ENCODE assay signal across 1 cellular context in genomic region chr16:84718-85452, GRCh38.
TF ChIP-seq lines count a peak whose summit lies in the region.

No MANE protein-coding gene starts in this region.

TF ChIP-seq in GM12878, 131 proteins besides CTCF, POLR2A, EP300 and RAD21 (continued from another document):
- TF ChIP-seq, protein P1, sequence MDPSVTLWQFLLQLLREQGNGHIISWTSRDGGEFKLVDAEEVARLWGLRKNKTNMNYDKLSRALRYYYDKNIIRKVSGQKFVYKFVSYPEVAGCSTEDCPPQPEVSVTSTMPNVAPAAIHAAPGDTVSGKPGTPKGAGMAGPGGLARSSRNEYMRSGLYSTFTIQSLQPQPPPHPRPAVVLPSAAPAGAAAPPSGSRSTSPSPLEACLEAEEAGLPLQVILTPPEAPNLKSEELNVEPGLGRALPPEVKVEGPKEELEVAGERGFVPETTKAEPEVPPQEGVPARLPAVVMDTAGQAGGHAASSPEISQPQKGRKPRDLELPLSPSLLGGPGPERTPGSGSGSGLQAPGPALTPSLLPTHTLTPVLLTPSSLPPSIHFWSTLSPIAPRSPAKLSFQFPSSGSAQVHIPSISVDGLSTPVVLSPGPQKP (IDR thresholded peaks at IDR 0.05; ENCODE audit: low read depth, low read length), result no peak
- no peak; the same call in 1 of the 2 replicates for TF ChIP-seq LARP7 (IDR thresholded peaks at IDR 0.05)
- TF ChIP-seq, protein P2, sequence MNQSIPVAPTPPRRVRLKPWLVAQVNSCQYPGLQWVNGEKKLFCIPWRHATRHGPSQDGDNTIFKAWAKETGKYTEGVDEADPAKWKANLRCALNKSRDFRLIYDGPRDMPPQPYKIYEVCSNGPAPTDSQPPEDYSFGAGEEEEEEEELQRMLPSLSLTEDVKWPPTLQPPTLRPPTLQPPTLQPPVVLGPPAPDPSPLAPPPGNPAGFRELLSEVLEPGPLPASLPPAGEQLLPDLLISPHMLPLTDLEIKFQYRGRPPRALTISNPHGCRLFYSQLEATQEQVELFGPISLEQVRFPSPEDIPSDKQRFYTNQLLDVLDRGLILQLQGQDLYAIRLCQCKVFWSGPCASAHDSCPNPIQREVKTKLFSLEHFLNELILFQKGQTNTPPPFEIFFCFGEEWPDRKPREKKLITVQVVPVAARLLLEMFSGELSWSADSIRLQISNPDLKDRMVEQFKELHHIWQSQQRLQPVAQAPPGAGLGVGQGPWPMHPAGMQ (IDR thresholded peaks at IDR 0.05; ENCODE audit: borderline replicate concordance), result no peak
- TF ChIP-seq HCFC1 (IDR thresholded peaks at IDR 0.05; ENCODE audit: low read length), result no peak
- TF ChIP-seq, protein P3, sequence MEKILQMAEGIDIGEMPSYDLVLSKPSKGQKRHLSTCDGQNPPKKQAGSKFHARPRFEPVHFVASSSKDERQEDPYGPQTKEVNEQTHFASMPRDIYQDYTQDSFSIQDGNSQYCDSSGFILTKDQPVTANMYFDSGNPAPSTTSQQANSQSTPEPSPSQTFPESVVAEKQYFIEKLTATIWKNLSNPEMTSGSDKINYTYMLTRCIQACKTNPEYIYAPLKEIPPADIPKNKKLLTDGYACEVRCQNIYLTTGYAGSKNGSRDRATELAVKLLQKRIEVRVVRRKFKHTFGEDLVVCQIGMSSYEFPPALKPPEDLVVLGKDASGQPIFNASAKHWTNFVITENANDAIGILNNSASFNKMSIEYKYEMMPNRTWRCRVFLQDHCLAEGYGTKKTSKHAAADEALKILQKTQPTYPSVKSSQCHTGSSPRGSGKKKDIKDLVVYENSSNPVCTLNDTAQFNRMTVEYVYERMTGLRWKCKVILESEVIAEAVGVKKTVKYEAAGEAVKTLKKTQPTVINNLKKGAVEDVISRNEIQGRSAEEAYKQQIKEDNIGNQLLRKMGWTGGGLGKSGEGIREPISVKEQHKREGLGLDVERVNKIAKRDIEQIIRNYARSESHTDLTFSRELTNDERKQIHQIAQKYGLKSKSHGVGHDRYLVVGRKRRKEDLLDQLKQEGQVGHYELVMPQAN (conservative IDR thresholded peaks at IDR 0.05), result no peak
- no peak; a peak in 1 of 4 replicates for TF ChIP-seq ETV6 (conservative IDR thresholded peaks at IDR 0.05 in 1 of 2, IDR thresholded peaks at IDR 0.05 in 1 of 2; ENCODE audit: borderline replicate concordance in 1 of 2, low read depth in 1 of 2)
- TF ChIP-seq CHD4 (IDR thresholded peaks at IDR 0.05), result no peak
- no peak for TF ChIP-seq ZZZ3 (IDR thresholded peaks at IDR 0.05; ENCODE audit: control insufficient read depth, insufficient read length, low read depth)
- no peak for TF ChIP-seq RUNX3 (IDR thresholded peaks at IDR 0.05; ENCODE audit: low read length)
- TF ChIP-seq SREBF2 (IDR thresholded peaks at IDR 0.05; ENCODE audit: low read length), result no peak
- TF ChIP-seq SUZ12 (IDR thresholded peaks at IDR 0.05; ENCODE audit: unreplicated experiment), result no peak
- TF ChIP-seq MEF2B (IDR thresholded peaks at IDR 0.05; ENCODE audit: partially characterized antibody, poor library complexity, severe bottlenecking), result peak; percentile 68
- no peak for TF ChIP-seq ZSCAN29 (IDR thresholded peaks at IDR 0.05)
- TF ChIP-seq ZNF274 (IDR thresholded peaks at IDR 0.05; ENCODE audit: insufficient read depth, insufficient read length), result no peak
- peak; percentile 91 for TF ChIP-seq IKZF1 (conservative IDR thresholded peaks at IDR 0.05)
- TF ChIP-seq CREB1 (IDR thresholded peaks at IDR 0.05; ENCODE audit: low read depth), result no peak
- TF ChIP-seq WRNIP1 (IDR thresholded peaks at IDR 0.05; ENCODE audit: borderline replicate concordance, low read depth, low read length), result no peak
- TF ChIP-seq, protein P4, sequence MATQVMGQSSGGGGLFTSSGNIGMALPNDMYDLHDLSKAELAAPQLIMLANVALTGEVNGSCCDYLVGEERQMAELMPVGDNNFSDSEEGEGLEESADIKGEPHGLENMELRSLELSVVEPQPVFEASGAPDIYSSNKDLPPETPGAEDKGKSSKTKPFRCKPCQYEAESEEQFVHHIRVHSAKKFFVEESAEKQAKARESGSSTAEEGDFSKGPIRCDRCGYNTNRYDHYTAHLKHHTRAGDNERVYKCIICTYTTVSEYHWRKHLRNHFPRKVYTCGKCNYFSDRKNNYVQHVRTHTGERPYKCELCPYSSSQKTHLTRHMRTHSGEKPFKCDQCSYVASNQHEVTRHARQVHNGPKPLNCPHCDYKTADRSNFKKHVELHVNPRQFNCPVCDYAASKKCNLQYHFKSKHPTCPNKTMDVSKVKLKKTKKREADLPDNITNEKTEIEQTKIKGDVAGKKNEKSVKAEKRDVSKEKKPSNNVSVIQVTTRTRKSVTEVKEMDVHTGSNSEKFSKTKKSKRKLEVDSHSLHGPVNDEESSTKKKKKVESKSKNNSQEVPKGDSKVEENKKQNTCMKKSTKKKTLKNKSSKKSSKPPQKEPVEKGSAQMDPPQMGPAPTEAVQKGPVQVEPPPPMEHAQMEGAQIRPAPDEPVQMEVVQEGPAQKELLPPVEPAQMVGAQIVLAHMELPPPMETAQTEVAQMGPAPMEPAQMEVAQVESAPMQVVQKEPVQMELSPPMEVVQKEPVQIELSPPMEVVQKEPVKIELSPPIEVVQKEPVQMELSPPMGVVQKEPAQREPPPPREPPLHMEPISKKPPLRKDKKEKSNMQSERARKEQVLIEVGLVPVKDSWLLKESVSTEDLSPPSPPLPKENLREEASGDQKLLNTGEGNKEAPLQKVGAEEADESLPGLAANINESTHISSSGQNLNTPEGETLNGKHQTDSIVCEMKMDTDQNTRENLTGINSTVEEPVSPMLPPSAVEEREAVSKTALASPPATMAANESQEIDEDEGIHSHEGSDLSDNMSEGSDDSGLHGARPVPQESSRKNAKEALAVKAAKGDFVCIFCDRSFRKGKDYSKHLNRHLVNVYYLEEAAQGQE (IDR thresholded peaks at IDR 0.05; ENCODE audit: low read depth, low read length), result no peak
- no peak for TF ChIP-seq STAT1 (conservative IDR thresholded peaks at IDR 0.05)
- TF ChIP-seq TBL1XR1 (IDR thresholded peaks at IDR 0.05; ENCODE audit: low read depth, low read length), result 0 out of 2 replicates have a peak, but pooled peaks have one; percentile 32
- no peak for TF ChIP-seq NRF1 (conservative IDR thresholded peaks at IDR 0.05; ENCODE audit: low read depth, low read length)
- no peak for TF ChIP-seq RELA (IDR thresholded peaks at IDR 0.05; ENCODE audit: borderline replicate concordance, partially characterized antibody)
- no peak for TF ChIP-seq POLR2AphosphoS2 (IDR thresholded peaks at IDR 0.05; ENCODE audit: low read depth, low read length)
- no peak for TF ChIP-seq KDM1A (IDR thresholded peaks at IDR 0.05; ENCODE audit: borderline replicate concordance)
